In genomic region chr5:157542282-157542966, GRCh38 we compare ENCODE assay signal across 14 cellular contexts. TPM values are rescaled to one million over a fixed set of nuclear protein-coding genes. Genes with fewer than 3 reads are reported as not detected.
DNase-seq lines count a peak whose midpoint lies in the region; ATAC-seq and TF ChIP-seq lines count a peak whose summit lies in the region.
"Had no signal": no experiment of that assay in that cellular context is flagged by ENCODE, and none has a peak within 500 bp of the region (broad histone marks: within the 10 kb centered on the region; RNA-seq: fewer than 3 reads in every experiment).

No MANE protein-coding gene starts in this region.

- DNase-seq in SK-N-SH (no peak), OCI-LY7 (ENCODE audit: low spot score) (no peak), esophagus squamous epithelium (lab: John Stamatoyannopoulos, UW) (no peak), smooth muscle cell (lab: John Stamatoyannopoulos, UW; ENCODE audit: unreplicated experiment) (no peak), foreskin fibroblast (no peak), EL (no peak)
- DNase-seq in stimulated activated CD4-positive, alpha-beta T cell treated with anti-CD3 and anti-CD28 coated beads, Interleukin-15, amount 100 ng/mL, for 24 hours: no peak
- DNase-seq: activated naive CD4-positive, alpha-beta T cell treated with Interleukin-2 at 50 U/mL for 16 hours; NCI-H187 treated with DMSO at 0.1 percent for 48 hours; NCI-H524 treated with DMSO at 0.1 percent for 48 hours; occipital lobe; substantia nigra had no signal

- H3K4me1 ChIP-seq in SK-N-SH (ENCODE audit: control insufficient read depth in 1 of 2, insufficient read depth in 2 of 2, low read depth in 1 of 2, low read length in 1 of 2): peaks cover 13 to 35% of the 10 kb centered on the region in 2 experiments
- peaks cover 37% of the 10 kb centered on the region for H3K4me1 ChIP-seq in OCI-LY7 (ENCODE audit: insufficient read depth, low read length, poor library complexity, severe bottlenecking)
- peaks cover 9 to 83% (median 45%) of the 10 kb centered on the region in 3 donors for H3K4me1 ChIP-seq in esophagus squamous epithelium
- H3K4me1 ChIP-seq in smooth muscle cell (ENCODE audit: low read depth): peaks cover 25% of the 10 kb centered on the region

- ATAC-seq in SK-N-SH treated with all-trans-retinoic acid at 6 μM for 48 hours: no peak

- H3K4me3 ChIP-seq in SK-N-SH (ENCODE audit: low read depth in 2 of 2, low read length in 1 of 2) (no peak overlapping the region), OCI-LY7 (ENCODE audit: low read depth, low read length, poor library complexity, severe bottlenecking) (no peak overlapping the region), esophagus squamous epithelium (no peak overlapping the region), smooth muscle cell (no peak overlapping the region), foreskin fibroblast (ENCODE audit: low read depth in 1 of 2, low read length in 2 of 2) (no peak overlapping the region)

- H3K9me3 ChIP-seq in SK-N-SH (no peaks in the 10 kb centered on the region), OCI-LY7 (ENCODE audit: low read length) (no peaks in the 10 kb centered on the region), esophagus squamous epithelium (no peaks in the 10 kb centered on the region), smooth muscle cell (replicated peaks; ENCODE audit: low read depth) (no peaks in the 10 kb centered on the region)

- H3K4me2 ChIP-seq in SK-N-SH (peak overlapping the region; percentile 67; the same call in 1 of the 2 replicates), OCI-LY7 (ENCODE audit: low read length) (peak overlapping the region; percentile 59; the same call in 1 of the 2 replicates), smooth muscle cell (no peak overlapping the region)

- TF ChIP-seq EP300 in SK-N-SH (IDR thresholded peaks at IDR 0.05; ENCODE audit: borderline replicate concordance in 1 of 2, low read depth in 1 of 2, low read length in 1 of 2): no peak

- peaks cover 100% of the 10 kb centered on the region for H3K79me2 ChIP-seq in SK-N-SH (ENCODE audit: insufficient read depth)
- H3K79me2 ChIP-seq in OCI-LY7 (ENCODE audit: insufficient read depth, low read depth, low read length): peaks cover 22% of the 10 kb centered on the region; the same call in 1 of the 2 replicates
- H3K79me2 ChIP-seq in smooth muscle cell (ENCODE audit: low read depth): peaks cover 98% of the 10 kb centered on the region

- H3K9ac ChIP-seq in SK-N-SH (no peak overlapping the region), smooth muscle cell (ENCODE audit: low read depth) (no peak overlapping the region)

- WGBS in SK-N-SH (ENCODE audit: low lambda C conversion rate): 93% methylated on average over 14 of the region's 14 CpGs
- 79 to 89% methylated on average over 13 to 14 of the region's 14 CpGs for WGBS in esophagus squamous epithelium, 2 donors
- WGBS in smooth muscle cell (ENCODE audit: low lambda C conversion rate): 85% methylated on average over 14 of the region's 14 CpGs

- POLR2A ChIA-PET in SK-N-SH (lab: Yijun Ruan, JAX): no interaction called here
- POLR2A ChIA-PET in OCI-LY7 (lab: Charles Lee): interaction anchor here (1.0 to 1.5 kb wide), 7 partner anchors 7 to 57 kb away, joined by 4 to 8 read pairs (median 4); no protein-coding TSS in a partner anchor

- no peak for TF ChIP-seq RAD21 in SK-N-SH (IDR thresholded peaks at IDR 0.05; ENCODE audit: low read length)

- CTCF ChIA-PET in SK-N-SH (lab: Yijun Ruan, JAX): interaction anchor here (1.2 to 1.6 kb wide), 2 partner anchors 31 to 65 kb away, joined by 4 read pairs; no protein-coding TSS in a partner anchor
- CTCF ChIA-PET in OCI-LY7 (lab: Charles Lee; ENCODE audit: unreplicated experiment): no interaction called here

- peaks cover 0 to 25% of the 10 kb centered on the region in 2 experiments for H3K36me3 ChIP-seq in SK-N-SH (replicated peaks in 1 of 2; ENCODE audit: control insufficient read depth in 1 of 2, insufficient read depth in 2 of 2, low read length in 1 of 2)
- H3K36me3 ChIP-seq in OCI-LY7 (ENCODE audit: insufficient read depth, low read length): peaks cover 6% of the 10 kb centered on the region
- H3K36me3 ChIP-seq in esophagus squamous epithelium: no peaks in the 10 kb centered on the region
- H3K36me3 ChIP-seq in smooth muscle cell (ENCODE audit: low read depth): no peaks in the 10 kb centered on the region

- intact Hi-C loops in OCI-LY7 (cut with micrococcal nuclease; ENCODE audit: unreplicated experiment) (no loop called here), esophagus squamous epithelium (cut with DNase I) (no loop called here)

- H3K9me2 ChIP-seq in SK-N-SH (no peaks in the 10 kb centered on the region), OCI-LY7 (ENCODE audit: insufficient read depth, low read length) (no peaks in the 10 kb centered on the region)

- H3F3A ChIP-seq in SK-N-SH (replicated peaks; ENCODE audit: insufficient read depth) (peaks cover 9% of the 10 kb centered on the region), smooth muscle cell (ENCODE audit: low read depth) (peaks cover 12% of the 10 kb centered on the region)

- TF ChIP-seq POLR2A in esophagus squamous epithelium (IDR thresholded peaks at IDR 0.05): no peak

- H3K27ac ChIP-seq in SK-N-SH (ENCODE audit: low read depth in 2 of 2, low read length in 1 of 2) (peak overlapping the region in 1 of 2 experiments; percentile 76; a peak in 2 of 4 replicates), OCI-LY7 (ENCODE audit: low read depth, low read length, poor library complexity, severe bottlenecking) (no peak overlapping the region), esophagus squamous epithelium (peak overlapping the region; percentile 54 to 89 (median 78)), smooth muscle cell (ENCODE audit: low read depth) (peak overlapping the region; percentile 40)
- H3K27ac ChIP-seq: 22Rv1 had no signal

- H3K27me3 ChIP-seq in SK-N-SH (ENCODE audit: insufficient read depth) (no peaks in the 10 kb centered on the region), esophagus squamous epithelium (no peaks in the 10 kb centered on the region), smooth muscle cell (ENCODE audit: low read depth) (no peaks in the 10 kb centered on the region)

- H4K20me1 ChIP-seq in SK-N-SH (ENCODE audit: insufficient read depth): peaks cover 85% of the 10 kb centered on the region
- H4K20me1 ChIP-seq in OCI-LY7 (ENCODE audit: insufficient read depth, low read length): no peaks in the 10 kb centered on the region
- H4K20me1 ChIP-seq in smooth muscle cell (ENCODE audit: low read depth): peaks cover 99% of the 10 kb centered on the region

- H2AFZ ChIP-seq in SK-N-SH (ENCODE audit: low read depth): no peak overlapping the region
- no peak overlapping the region for H2AFZ ChIP-seq in OCI-LY7 (ENCODE audit: low read length)
- no peak overlapping the region for H2AFZ ChIP-seq in smooth muscle cell (ENCODE audit: low read depth)

- TF ChIP-seq CTCF in SK-N-SH (IDR thresholded peaks at IDR 0.05) (no peak), OCI-LY7 (conservative IDR thresholded peaks at IDR 0.05; ENCODE audit: low read length) (no peak), esophagus squamous epithelium (IDR thresholded peaks at IDR 0.05) (no peak), smooth muscle cell (IDR thresholded peaks at IDR 0.05; ENCODE audit: borderline replicate concordance, insufficient read depth, poor library complexity, severe bottlenecking) (no peak), foreskin fibroblast (IDR thresholded peaks at IDR 0.05; ENCODE audit: low read depth, low read length) (no peak)

- BruUV-seq in OCI-LY7 (replicated peaks; lab: Mats Ljungman, UMichigan): no TSS peak

TF ChIP-seq in SK-N-SH, 30 proteins besides CTCF, POLR2A, EP300 and RAD21 (continues in another document):
- TF ChIP-seq SMC3 (IDR thresholded peaks at IDR 0.05; ENCODE audit: low read depth, low read length): no peak
- TF ChIP-seq NFIC (IDR thresholded peaks at IDR 0.05; ENCODE audit: borderline replicate concordance): no peak
- TF ChIP-seq USF1 (IDR thresholded peaks at IDR 0.05; ENCODE audit: borderline replicate concordance, low read depth): no peak
- TF ChIP-seq RXRA (IDR thresholded peaks at IDR 0.05; ENCODE audit: borderline replicate concordance, low read depth): no peak
- TF ChIP-seq TCF12 (IDR thresholded peaks at IDR 0.05): no peak

TF ChIP-seq in SK-N-SH treated with all-trans-retinoic acid at 6 μM for 48 hours, 23 proteins besides CTCF, POLR2A, EP300 and RAD21 (continues in another document):
- TF ChIP-seq RARB (CRISPR knock-in tag; IDR thresholded peaks at IDR 0.05): no peak
- no peak for TF ChIP-seq POU6F1 (CRISPR knock-in tag; IDR thresholded peaks at IDR 0.05; ENCODE audit: borderline replicate concordance, low read depth)
- TF ChIP-seq OSR1 (CRISPR knock-in tag; IDR thresholded peaks at IDR 0.05): no peak
- TF ChIP-seq TOX (CRISPR knock-in tag; IDR thresholded peaks at IDR 0.05; ENCODE audit: borderline replicate concordance): no peak
- no peak for TF ChIP-seq CSDC2 (CRISPR knock-in tag; IDR thresholded peaks at IDR 0.05)
- TF ChIP-seq ARNTL (CRISPR knock-in tag; IDR thresholded peaks at IDR 0.05; ENCODE audit: borderline replicate concordance, low read depth): no peak
- no peak for TF ChIP-seq ISL1 (CRISPR knock-in tag; IDR thresholded peaks at IDR 0.05)
- TF ChIP-seq ZC3H10 (CRISPR knock-in tag; IDR thresholded peaks at IDR 0.05): no peak
- no peak for TF ChIP-seq ZNF8 (CRISPR knock-in tag; IDR thresholded peaks at IDR 0.05)
- no peak for TF ChIP-seq BACH2 (CRISPR knock-in tag; IDR thresholded peaks at IDR 0.05; ENCODE audit: borderline replicate concordance)
- no peak for TF ChIP-seq ESRRG (CRISPR knock-in tag; IDR thresholded peaks at IDR 0.05)

RNA-seq across cellular contexts. Expression of gene ADAM19, which starts 33.2 kb away (rescaled TPM):
- polyA plus RNA-seq in SK-N-SH (2012; rRNA removed) (43.1 and 46.9 TPM in 2 replicates), smooth muscle cell (62.2 and 62.6 TPM in 2 replicates)
- 33.7 and 41.3 TPM in 2 replicates for polyA plus RNA-seq in SK-N-SH (2012; cell fraction: cytosol; rRNA removed)
- 61.7 and 79.6 TPM in 2 replicates for polyA plus RNA-seq in SK-N-SH (2012; cell fraction: nucleus; rRNA removed)
- 19.0 and 24.2 TPM in 2 replicates for total RNA-seq in OCI-LY7 (2014; rRNA removed; shearing (Covaris generic))
- total RNA-seq in OCI-LY7 (2022) (78.3 and 103 TPM in 2 replicates), esophagus squamous epithelium (10 to 100 TPM in 1 of 4 donors, 1 to 10 TPM in 3; 1.9 to 11.6 (median 4.3) TPM), smooth muscle cell (112 and 117 TPM in 2 replicates)
